8 cellular contexts compared by ENCODE assay signal in the genomic region with DNA sequence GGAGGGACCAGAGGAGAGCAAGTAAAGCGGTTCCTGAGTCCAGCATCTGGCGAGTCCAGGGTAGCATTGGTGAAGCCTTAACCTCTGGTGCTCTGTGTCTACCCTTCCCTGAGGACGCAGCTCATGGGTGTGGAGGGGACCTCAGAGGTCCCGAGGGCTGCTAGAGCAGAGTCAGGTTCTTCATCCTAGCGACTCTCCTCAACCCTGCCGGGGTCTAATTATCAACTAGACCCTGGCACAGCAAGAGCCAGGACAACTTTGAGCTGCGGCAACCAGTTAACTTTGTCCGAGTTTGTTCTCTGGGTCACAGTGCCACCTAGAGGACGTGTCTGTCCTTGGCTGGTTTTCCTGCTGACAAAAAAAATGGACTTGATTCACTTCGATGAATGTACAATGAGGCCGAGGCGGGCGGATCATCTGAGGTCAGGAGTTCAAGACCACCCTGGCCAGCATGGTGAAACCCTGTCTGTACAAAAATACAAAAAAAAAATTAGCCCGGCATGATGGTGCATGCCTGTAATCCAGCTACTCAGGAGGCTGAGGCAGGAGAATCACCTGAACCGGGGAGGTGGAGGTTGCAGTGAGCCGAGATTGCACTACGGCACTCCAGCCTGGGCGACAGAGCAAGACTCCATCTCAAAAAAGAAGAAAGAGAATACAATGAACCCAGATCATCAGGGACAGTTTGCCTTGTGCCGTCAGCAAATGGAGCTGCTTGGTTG. TPM values are rescaled to one million over a fixed set of nuclear protein-coding genes. Genes with fewer than 3 reads are reported as not detected.
DNase-seq lines count a peak whose midpoint lies in the region; ATAC-seq and TF ChIP-seq lines count a peak whose summit lies in the region.

No MANE protein-coding gene starts in this region.

- peak overlapping the region; percentile 62; the same call in 1 of the 2 replicates for H3K9ac ChIP-seq in BLaER1

- peaks cover 66% of the 10 kb centered on the region for H3K4me1 ChIP-seq in BLaER1

- H3K27me3 ChIP-seq in BLaER1 = no peaks in the 10 kb centered on the region

- peak overlapping the region; percentile 82 for H3K4me2 ChIP-seq in BLaER1

- H3K36me3 ChIP-seq in BLaER1 = peaks cover 69% of the 10 kb centered on the region

- TF ChIP-seq CTCF in HFF-Myc (IDR thresholded peaks at IDR 0.05; ENCODE audit: low read depth, low read length, missing control alignments) = peak; percentile 79

- ATAC-seq in left lobe of liver = peak; percentile 71
- ATAC-seq in GM21381 (IDR thresholded peaks at IDR 0.05; ENCODE audit: unreplicated experiment) = no peak

- H3K4me3 ChIP-seq in BLaER1 (no peak overlapping the region), HFF-Myc (replicated peaks; ENCODE audit: low read depth, low read length) (no peak overlapping the region)

- peak overlapping the region; percentile 79; the same call in 1 of the 2 replicates for H3K27ac ChIP-seq in BLaER1

- DNase-seq in HFF-Myc (ENCODE audit: extremely low read depth, low read depth) (peak; percentile 67), NCI-H526 (lab: John Stamatoyannopoulos, UW) (peak; percentile 54 to 60), dedifferentiated amniotic fluid mesenchymal stem cell (ENCODE audit: extremely low spot score) (peak; percentile 78), left lobe of liver (ENCODE audit: low spot score) (peak; percentile 77)
- peak; percentile 83 for DNase-seq in activated CD4-positive, alpha-beta T cell treated with anti-CD3 and anti-CD28 coated beads, Interleukin-2, amount 50 U/mL, for 1 hour
- DNase-seq in stimulated activated CD4-positive, alpha-beta T cell treated with anti-CD3 and anti-CD28 coated beads, Interleukin-2, amount 100 ng/mL, for 4 hours (ENCODE audit: low read depth) = peak; percentile 69

- peaks cover 96% of the 10 kb centered on the region for H4K20me1 ChIP-seq in BLaER1

- no peaks in the 10 kb centered on the region for H3K9me3 ChIP-seq in BLaER1

RNA-seq across cellular contexts. Expression of a gene that starts 24.9 kb away (rescaled TPM):
- 1.8 TPM for total RNA-seq in left lobe of liver

RNA-seq across cellular contexts. Expression of a gene that starts 25.6 kb away (rescaled TPM):
- 200 TPM for total RNA-seq in left lobe of liver

RNA-seq across cellular contexts. Expression of a gene that starts 38.3 kb away (rescaled TPM):
- total RNA-seq in left lobe of liver = 5.9 TPM

RNA-seq across cellular contexts. Expression of a gene that starts 47.7 kb away (rescaled TPM):
- total RNA-seq in left lobe of liver = 0.10 TPM
